Comparison of ENCODE assay signal across 8 cellular contexts in the genomic region with DNA sequence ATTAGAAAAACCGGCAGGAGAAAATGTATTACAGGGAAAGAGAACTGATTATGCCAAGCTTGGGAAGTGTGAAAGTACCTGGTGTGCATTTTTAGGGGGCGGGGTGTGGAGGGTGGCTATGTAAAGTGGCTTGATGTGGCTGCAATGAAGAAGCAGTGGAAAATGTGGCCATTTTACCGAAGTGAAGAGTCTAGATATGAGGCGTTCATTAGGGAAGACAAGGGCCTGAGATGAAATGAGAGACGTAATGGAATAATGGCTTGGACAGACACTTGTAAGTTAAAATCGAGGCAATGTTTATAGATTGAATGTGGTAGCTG. TPM values are rescaled to one million over a fixed set of nuclear protein-coding genes. Genes with fewer than 3 reads are reported as not detected.
DNase-seq lines count a peak whose midpoint lies in the region; ATAC-seq, FAIRE-seq and TF ChIP-seq lines count a peak whose summit lies in the region.

No MANE protein-coding gene starts in this region.

- no peak for ATAC-seq in GM21717 (IDR thresholded peaks at IDR 0.05; ENCODE audit: unreplicated experiment)
- no peak for ATAC-seq in GM18517 (IDR thresholded peaks at IDR 0.05; ENCODE audit: unreplicated experiment)

- H3K4me3 ChIP-seq in HL-60 (replicated peaks; ENCODE audit: insufficient read depth, low read length) (peak overlapping the region; percentile 80), bronchial epithelial cell (ENCODE audit: low read depth, low read length) (peak overlapping the region; percentile 82), mesenchymal stem cell (ENCODE audit: insufficient read depth in 1 of 2, low read depth in 1 of 2, low read length in 2 of 2) (peak overlapping the region; percentile 38 to 86), stomach smooth muscle (ENCODE audit: low read length in 2 of 2) (peak overlapping the region; percentile 79 to 96)

- H2BK120ac ChIP-seq in mesenchymal stem cell (ENCODE audit: low read depth, low read length) = no peak overlapping the region

- H3K4me2 ChIP-seq in mesenchymal stem cell (ENCODE audit: low read length, poor library complexity, severe bottlenecking) = peak overlapping the region; percentile 46

- no peaks in the 10 kb centered on the region for H3K79me1 ChIP-seq in mesenchymal stem cell (replicated peaks; ENCODE audit: low read length, poor library complexity, severe bottlenecking)

- intact Hi-C loops in CD14-positive monocyte (cut with micrococcal nuclease) = loop anchor here (5.0 to 10.0 kb wide), 3 partner anchors 87 to 104 kb away; no protein-coding TSS in a partner anchor

- H3K9me3 Mint-ChIP-seq in CD14-positive monocyte = no peaks in the 10 kb centered on the region
- H3K9me3 Mint-ChIP-seq in T-helper 1 cell treated with Interleukin-12 subunit alpha and Interleukin-12 subunit beta and Interleukin-4 antibody, amounts not matched to agents 30 μg/mL and 1 μg/mL, for 36 hours = no peaks in the 10 kb centered on the region

- H2AFZ ChIP-seq in mesenchymal stem cell (ENCODE audit: low read depth, low read length) = no peak overlapping the region

- TF ChIP-seq CTCF in CD14-positive monocyte (IDR thresholded peaks at IDR 0.05) = no peak
- no peak for TF ChIP-seq CTCF in HL-60 (IDR thresholded peaks at IDR 0.05; ENCODE audit: insufficient read depth, low read length)
- no peak for TF ChIP-seq CTCF in bronchial epithelial cell (IDR thresholded peaks at IDR 0.05; ENCODE audit: insufficient read depth, low read length, severe bottlenecking)

- H2AK5ac ChIP-seq in mesenchymal stem cell (ENCODE audit: low read length, severe bottlenecking) = no peak overlapping the region

- peak overlapping the region in 4 of 7 donors; percentile 2 to 95 (median 54) for H3K27ac Mint-ChIP-seq in CD14-positive monocyte
- peak overlapping the region; percentile 98 for H3K27ac Mint-ChIP-seq in T-helper 1 cell treated with Interleukin-12 subunit alpha and Interleukin-12 subunit beta and Interleukin-4 antibody, amounts not matched to agents 30 μg/mL and 1 μg/mL, for 36 hours

- FAIRE-seq in bronchial epithelial cell (lab: Jason Lieb, UNC) = no peak

- no peak overlapping the region for H2BK15ac ChIP-seq in mesenchymal stem cell (ENCODE audit: low read depth, poor library complexity, severe bottlenecking)

- peak overlapping the region; percentile 1 for H2BK5ac ChIP-seq in mesenchymal stem cell (ENCODE audit: low read depth, low read length, poor library complexity, severe bottlenecking)

- no peak for DNase-seq in CD14-positive monocyte (ENCODE audit: low spot score)
- peak in 1 of 2 experiments; percentile 44 for DNase-seq in HL-60 (ENCODE audit: low read depth in 1 of 2, low spot score in 1 of 2)
- no peak for DNase-seq in bronchial epithelial cell (ENCODE audit: low read depth)
- peak; percentile 48 for DNase-seq in mesenchymal stem cell

- H3K27ac ChIP-seq in HL-60 (replicated peaks) (peak overlapping the region; percentile 83), mesenchymal stem cell (ENCODE audit: low read length, poor library complexity, severe bottlenecking) (peak overlapping the region; percentile 97), stomach smooth muscle (ENCODE audit: low read length) (peak overlapping the region; percentile 97)

- no peaks in the 10 kb centered on the region for H3K9me3 ChIP-seq in mesenchymal stem cell (ENCODE audit: control insufficient read depth, low read length)
- H3K9me3 ChIP-seq in stomach smooth muscle (ENCODE audit: control insufficient read depth in 2 of 2, low read length in 2 of 2) = no peaks in the 10 kb centered on the region

- H3K4me1 ChIP-seq in mesenchymal stem cell (ENCODE audit: control insufficient read depth, insufficient read depth, low read depth, low read length) (peaks cover 6% of the 10 kb centered on the region), stomach smooth muscle (ENCODE audit: control insufficient read depth, insufficient read depth, low read length) (peaks cover 6% of the 10 kb centered on the region)

- H3K27me3 Mint-ChIP-seq in CD14-positive monocyte (ENCODE audit: low read depth in 3 of 3) = no peaks in the 10 kb centered on the region
- peaks cover 21% of the 10 kb centered on the region for H3K27me3 Mint-ChIP-seq in T-helper 1 cell treated with Interleukin-12 subunit alpha and Interleukin-12 subunit beta and Interleukin-4 antibody, amounts not matched to agents 30 μg/mL and 1 μg/mL, for 36 hours (ENCODE audit: low read depth)

- peaks cover 2 to 5% of the 10 kb centered on the region in 2 donors for H3K36me3 Mint-ChIP-seq in CD14-positive monocyte
- peaks cover 9% of the 10 kb centered on the region for H3K36me3 Mint-ChIP-seq in T-helper 1 cell treated with Interleukin-12 subunit alpha and Interleukin-12 subunit beta and Interleukin-4 antibody, amounts not matched to agents 30 μg/mL and 1 μg/mL, for 36 hours (ENCODE audit: low read depth)

- H3K4me3 Mint-ChIP-seq in CD14-positive monocyte = peak overlapping the region; percentile 97 to 99
- H3K4me3 Mint-ChIP-seq in T-helper 1 cell treated with Interleukin-12 subunit alpha and Interleukin-12 subunit beta and Interleukin-4 antibody, amounts not matched to agents 30 μg/mL and 1 μg/mL, for 36 hours = peak overlapping the region; percentile 97

- H2BK12ac ChIP-seq in mesenchymal stem cell (ENCODE audit: low read length in 2 of 2) = no peak overlapping the region

- H3K4ac ChIP-seq in mesenchymal stem cell (ENCODE audit: low read depth in 1 of 2, low read length in 2 of 2) = no peak overlapping the region

- H3K4me1 Mint-ChIP-seq in CD14-positive monocyte = peaks cover 35% of the 10 kb centered on the region
- H3K4me1 Mint-ChIP-seq in T-helper 1 cell treated with Interleukin-12 subunit alpha and Interleukin-12 subunit beta and Interleukin-4 antibody, amounts not matched to agents 30 μg/mL and 1 μg/mL, for 36 hours (ENCODE audit: low read depth) = peaks cover 28% of the 10 kb centered on the region

- H3K9ac ChIP-seq in mesenchymal stem cell (ENCODE audit: low read length) (peak overlapping the region; percentile 94), stomach smooth muscle (ENCODE audit: low read length in 2 of 2) (peak overlapping the region; percentile 96)

- no peak overlapping the region for H3K18ac ChIP-seq in mesenchymal stem cell (ENCODE audit: low read depth in 1 of 2, low read length in 2 of 2)

- no peak overlapping the region for H3K23ac ChIP-seq in mesenchymal stem cell (ENCODE audit: low read length in 2 of 2)

- H3K27me3 ChIP-seq in HL-60 (ENCODE audit: insufficient read depth, poor library complexity, severe bottlenecking) (no peaks in the 10 kb centered on the region), bronchial epithelial cell (ENCODE audit: control insufficient read depth, insufficient read depth, low read length) (no peaks in the 10 kb centered on the region), mesenchymal stem cell (ENCODE audit: control insufficient read depth in 1 of 2, insufficient read depth in 1 of 2, low read length in 2 of 2) (no peaks in the 10 kb centered on the region), stomach smooth muscle (ENCODE audit: control insufficient read depth in 1 of 2, insufficient read depth in 2 of 2, low read length in 2 of 2) (no peaks in the 10 kb centered on the region)

- H4K91ac ChIP-seq in mesenchymal stem cell (ENCODE audit: low read length) = no peak overlapping the region

- H3K36me3 ChIP-seq in bronchial epithelial cell (ENCODE audit: control insufficient read depth, insufficient read depth, low read length) (no peaks in the 10 kb centered on the region), mesenchymal stem cell (ENCODE audit: control insufficient read depth in 1 of 2, insufficient read depth in 2 of 2, low read depth in 1 of 2, low read length in 2 of 2) (no peaks in the 10 kb centered on the region), stomach smooth muscle (ENCODE audit: control insufficient read depth in 2 of 2, insufficient read depth in 2 of 2, low read length in 2 of 2) (no peaks in the 10 kb centered on the region)

- H3K14ac ChIP-seq in mesenchymal stem cell (ENCODE audit: low read length in 2 of 2) = peak overlapping the region in 1 of 2 experiments; percentile 75

- 5% methylated on average over 6 of the region's 6 CpGs for WGBS in mesenchymal stem cell

- no peak overlapping the region for H4K8ac ChIP-seq in mesenchymal stem cell (ENCODE audit: low read length)

RNA-seq across cellular contexts. Expression of a gene that starts 1.2 kb away (rescaled TPM):
- polyA plus RNA-seq in CD14-positive monocyte = 10 to 100 TPM; 14.6 to 16.7 TPM
- 57.4 and 66.2 TPM in 2 replicates for total RNA-seq in bronchial epithelial cell
- polyA plus RNA-seq in mesenchymal stem cell (2013, experiment 1 of 2) = 67.5 TPM
- polyA plus RNA-seq in mesenchymal stem cell (2013, experiment 2 of 2) = 66.4 TPM

RNA-seq across cellular contexts. Expression of a gene that starts 1.5 kb away (rescaled TPM):
- 1 to 10 TPM; 4.0 to 5.3 TPM for polyA plus RNA-seq in CD14-positive monocyte
- 13.2 and 13.3 TPM in 2 replicates for total RNA-seq in bronchial epithelial cell
- polyA plus RNA-seq in mesenchymal stem cell (2013, experiment 1 of 2) = 3.5 TPM
- 3.6 TPM for polyA plus RNA-seq in mesenchymal stem cell (2013, experiment 2 of 2)
